In genomic region chr12:4701383-4701782, GRCh38 we compare ENCODE assay signal across 21 cellular contexts. TPM values are rescaled to one million over a fixed set of nuclear protein-coding genes. Genes with fewer than 3 reads are reported as not detected.
DNase-seq lines count a peak whose midpoint lies in the region; ATAC-seq, FAIRE-seq and TF ChIP-seq lines count a peak whose summit lies in the region.
"Had no signal": no experiment of that assay in that cellular context is flagged by ENCODE, and none has a peak within 500 bp of the region (broad histone marks: within the 10 kb centered on the region; RNA-seq: fewer than 3 reads in every experiment).

No MANE protein-coding gene starts in this region.

- WGBS in mammary epithelial cell (ENCODE audit: low coverage, missing lambda C conversion rate) = 59% methylated on average over 4 of the region's 4 CpGs
- 67 to 77% methylated on average over 4 of the region's 4 CpGs for WGBS in pancreas, 2 donors

- dilution Hi-C loops in mammary epithelial cell (cut with HindIII; ENCODE audit: low sequenced_read_pairs) = no loop called here

- FAIRE-seq in pancreas (lab: Jason Lieb, UNC) = no peak
- FAIRE-seq: islet of Langerhans had no signal

- intact Hi-C loops in breast epithelium (cut with DNase I; ENCODE audit: low total_unique reads) (no loop called here), mammary epithelial cell (cut with micrococcal nuclease) (no loop called here), left ventricle myocardium inferior (cut with micrococcal nuclease) (no loop called here), pancreas (cut with DNase I) (no loop called here)

- no peak for TF ChIP-seq POLR2A in breast epithelium (IDR thresholded peaks at IDR 0.05)

- peak overlapping the region; percentile 52 to 73 for H3K27ac ChIP-seq in breast epithelium
- no peak overlapping the region for H3K27ac ChIP-seq in mammary epithelial cell (ENCODE audit: insufficient read depth, low read depth, low read length)
- H3K27ac ChIP-seq in left ventricle myocardium inferior (replicated peaks) = peak overlapping the region; percentile 63
- no peak overlapping the region for H3K27ac ChIP-seq in pancreas
- H3K27ac ChIP-seq: adrenal gland, C4-2B, upper lobe of right lung had no signal

- H3K4me3 ChIP-seq in breast epithelium (no peak overlapping the region), mammary epithelial cell (replicated peaks in 1 of 3; ENCODE audit: insufficient read depth in 1 of 3, low read depth in 2 of 3, low read length in 3 of 3) (no peak overlapping the region), left ventricle myocardium inferior (no peak overlapping the region), pancreas (no peak overlapping the region)
- H3K4me3 ChIP-seq: adrenal gland, upper lobe of right lung had no signal

- no peak overlapping the region for H3K9ac ChIP-seq in mammary epithelial cell (ENCODE audit: insufficient read depth, low read length)
- H3K9ac ChIP-seq: SK-N-SH had no signal

- CTCF ChIA-PET in mammary epithelial cell (lab: Charles Lee; ENCODE audit: low non-redundant PET) = no interaction called here

- DNase-seq in breast epithelium (ENCODE audit: low spot score in 2 of 2) = no peak
- DNase-seq in mammary epithelial cell = no peak
- peak; percentile 37 for DNase-seq in left ventricle myocardium inferior
- peak in 1 of 6 donors; percentile 20 for DNase-seq in pancreas
- DNase-seq in effector CD8-positive, alpha-beta T cell (lab: John Stamatoyannopoulos, UW) = no peak
- DNase-seq in H4 (ENCODE audit: low spot score) = no peak
- DNase-seq in stimulated activated CD4-positive, alpha-beta T cell treated with anti-CD3 and anti-CD28 coated beads, Interleukin-12 subunit alpha, Interleukin-12 subunit beta, amount 100 ng/mL, for 4 hours = no peak
- DNase-seq: activated B cell treated with CpG ODN at 0.5 μM for 24 hours; activated CD8-positive, alpha-beta T cell treated with anti-CD3 and anti-CD28 coated beads for 36 hours; effector memory CD4-positive, alpha-beta T cell; natural killer cell; NCI-H526 treated with DMSO at 0.1 percent for 48 hours; SK-N-SH; upper lobe of right lung had no signal

- H3K4me1 ChIP-seq in breast epithelium (no peaks in the 10 kb centered on the region), mammary epithelial cell (ENCODE audit: insufficient read depth, low read length) (no peaks in the 10 kb centered on the region), left ventricle myocardium inferior (peaks cover 16% of the 10 kb centered on the region), pancreas (no peaks in the 10 kb centered on the region)
- H3K4me1 ChIP-seq: adrenal gland, upper lobe of right lung had no signal

- BruUV-seq in mammary epithelial cell (replicated peaks; lab: Mats Ljungman, UMichigan) = no TSS peak

- no peak overlapping the region for H3K4me2 ChIP-seq in mammary epithelial cell (ENCODE audit: insufficient read depth, low read depth, low read length)
- H3K4me2 ChIP-seq: SK-N-SH had no signal

- TF ChIP-seq CTCF in breast epithelium (IDR thresholded peaks at IDR 0.05) (no peak), mammary epithelial cell (conservative IDR thresholded peaks at IDR 0.05 in 1 of 2, IDR thresholded peaks at IDR 0.05 in 1 of 2; ENCODE audit: extremely low read depth in 1 of 2, insufficient read depth in 1 of 2, low read depth in 1 of 2, low read length in 2 of 2) (no peak), left ventricle myocardium inferior (IDR thresholded peaks at IDR 0.05; ENCODE audit: borderline replicate concordance) (no peak), pancreas (IDR thresholded peaks at IDR 0.05) (no peak)

- no peaks in the 10 kb centered on the region for H3K27me3 ChIP-seq in breast epithelium
- H3K27me3 ChIP-seq in mammary epithelial cell (ENCODE audit: insufficient read depth, low read length) = no peaks in the 10 kb centered on the region
- H3K27me3 ChIP-seq in left ventricle myocardium inferior (ENCODE audit: low read depth) = no peaks in the 10 kb centered on the region
- no peaks in the 10 kb centered on the region for H3K27me3 ChIP-seq in pancreas
- H3K27me3 ChIP-seq: adrenal gland, upper lobe of right lung had no signal

- peak in 3 of 4 donors; percentile 15 to 70 (median 69) for ATAC-seq in pancreas
- no peak for ATAC-seq in GM21717 (IDR thresholded peaks at IDR 0.05; ENCODE audit: unreplicated experiment)
- ATAC-seq: activated CD8-positive, alpha-beta T cell treated with anti-CD3 and anti-CD28 coated beads for 36 hours; esophagus mucosa; natural killer cell had no signal

- H2AFZ ChIP-seq in mammary epithelial cell (ENCODE audit: low read depth, low read length) = no peak overlapping the region

- no peaks in the 10 kb centered on the region for H3K79me2 ChIP-seq in mammary epithelial cell (ENCODE audit: insufficient read depth, low read length)

- in situ Hi-C loops in mammary epithelial cell (cut with MboI; ENCODE audit: low sequenced_read_pairs in 2 of 2) = no loop called here

- no peaks in the 10 kb centered on the region for H4K20me1 ChIP-seq in mammary epithelial cell (ENCODE audit: insufficient read depth, low read length)

- no peaks in the 10 kb centered on the region for H3K9me3 ChIP-seq in breast epithelium
- no peaks in the 10 kb centered on the region for H3K9me3 ChIP-seq in mammary epithelial cell (replicated peaks; ENCODE audit: insufficient read depth, low read length)
- no peaks in the 10 kb centered on the region for H3K9me3 ChIP-seq in left ventricle myocardium inferior (replicated peaks)
- H3K9me3 ChIP-seq in pancreas = no peaks in the 10 kb centered on the region
- H3K9me3 ChIP-seq: SK-N-SH, upper lobe of right lung had no signal

- H3K36me3 ChIP-seq in breast epithelium = no peaks in the 10 kb centered on the region
- H3K36me3 ChIP-seq in mammary epithelial cell (ENCODE audit: insufficient read depth, low read length) = no peaks in the 10 kb centered on the region
- H3K36me3 ChIP-seq in left ventricle myocardium inferior = no peaks in the 10 kb centered on the region
- no peaks in the 10 kb centered on the region for H3K36me3 ChIP-seq in pancreas
- H3K36me3 ChIP-seq: adrenal gland, upper lobe of right lung had no signal

RNA-seq across cellular contexts. Expression of gene GALNT8, which starts 18.8 kb away (rescaled TPM):
- total RNA-seq in breast epithelium = 1 to 10 TPM; 1.3 to 2.7 (median 1.6) TPM
- 1 to 10 TPM in 1 of 2 donors, not detected in 1; 2.8 TPM for total RNA-seq in mammary epithelial cell
- polyA plus RNA-seq in mammary epithelial cell = not detected
- polyA minus RNA-seq in mammary epithelial cell = not detected
- 1.5 TPM for total RNA-seq in left ventricle myocardium inferior
- 1 to 10 TPM in 1 of 6 donors, under 1 TPM in 5; 0.28 to 1.8 (median 0.43) TPM for total RNA-seq in pancreas
- polyA plus RNA-seq in pancreas = 1 to 10 TPM; 1.7 to 5.7 TPM
- 0.04 TPM in 1 of 2 replicates, not detected in the other for total RNA-seq in H4 (2014; rRNA removed; shearing (Covaris generic))
- total RNA-seq: A673, esophagus mucosa, RPMI7951 had no signal
- polyA plus RNA-seq: SK-N-SH had no signal

RNA-seq across cellular contexts. Expression of gene NDUFA9, which starts 52.5 kb away (rescaled TPM):
- total RNA-seq in breast epithelium (10 to 100 TPM; 18.7 to 29.9 (median 26.5) TPM), mammary epithelial cell (10 to 100 TPM; 37.8 to 94.1 TPM), left ventricle myocardium inferior (338 TPM), pancreas (10 to 100 TPM; 21.1 to 45.3 (median 36.1) TPM)
- polyA plus RNA-seq in mammary epithelial cell (84.8 TPM), pancreas (10 to 100 TPM; 33.8 to 48.6 TPM)
- polyA minus RNA-seq in mammary epithelial cell = 76.4 TPM
- total RNA-seq in H4 (2014; rRNA removed; shearing (Covaris generic)) = 169 and 181 TPM in 2 replicates

RNA-seq across cellular contexts. Expression of gene AKAP3, which starts 52.5 kb away (rescaled TPM):
- total RNA-seq in breast epithelium (1 to 10 TPM in 2 of 3 donors, under 1 TPM in 1; 0.33 to 2.2 (median 2.2) TPM), mammary epithelial cell (1 to 10 TPM in 1 of 2 donors, under 1 TPM in 1; 0.83 to 1.5 TPM), left ventricle myocardium inferior (2.7 TPM), pancreas (1 to 10 TPM; 1.9 to 3.9 (median 2.6) TPM)
- polyA plus RNA-seq in mammary epithelial cell (0.44 TPM), pancreas (under 1 TPM; 0.87 TPM)
- polyA minus RNA-seq in mammary epithelial cell = not detected
- total RNA-seq in H4 (2014; rRNA removed; shearing (Covaris generic)) = 1.4 and 1.9 TPM in 2 replicates

Comparison
In these comparisons a context has a peak if more than half of its experiments do, and no peak if none do; other contexts are left out.
1. H3K27ac ChIP-seq: peak in breast epithelium (2 of 2) and left ventricle myocardium inferior (single experiment); none in mammary epithelial cell (single experiment) and pancreas (0 of 4).